In genomic region chr2:99141110-99142108, GRCh38 we compare ENCODE assay signal across 8 cellular contexts. TPM values are rescaled to one million over a fixed set of nuclear protein-coding genes. Genes with fewer than 3 reads are reported as not detected.
DNase-seq lines count a peak whose midpoint lies in the region; ATAC-seq, FAIRE-seq and TF ChIP-seq lines count a peak whose summit lies in the region.

Gene C2orf15, plus strand, starts transcription at chr2:99141707. Its CDS starts 8,852 bp downstream, at chr2:99150559.

- peak within 1 kb of the TSS; percentile 84 for H3K27ac ChIP-seq in keratinocyte (ENCODE audit: control insufficient read depth, insufficient read depth, low read length)

- H3K79me2 ChIP-seq in keratinocyte (ENCODE audit: control insufficient read depth, insufficient read depth, low read length), result no peaks in the 10 kb centered on the region

- no peaks in the 10 kb centered on the region for H3K36me3 ChIP-seq in keratinocyte (ENCODE audit: control insufficient read depth in 2 of 2, extremely low read depth in 1 of 2, insufficient read depth in 2 of 2, low read length in 2 of 2)

- no peaks in the 10 kb centered on the region for H3K9me3 ChIP-seq in keratinocyte (ENCODE audit: control insufficient read depth, low read depth, low read length)

- no peaks in the 10 kb centered on the region for H4K20me1 ChIP-seq in keratinocyte (ENCODE audit: control insufficient read depth, extremely low read depth, insufficient read depth, low read length)

- H2AFZ ChIP-seq in keratinocyte (ENCODE audit: control insufficient read depth, low read length), result peak within 1 kb of the TSS; percentile 95

- peak; percentile 72 for ATAC-seq in HG03378 (IDR thresholded peaks at IDR 0.05; ENCODE audit: unreplicated experiment)
- ATAC-seq in activated CD4-positive, CD25-positive, alpha-beta regulatory T cell treated with anti-CD3 and anti-CD28 coated beads, Interleukin-2, amount 50 U/mL, for 24 hours, result peak; percentile 88 to 92

- peak within 1 kb of the TSS; percentile 96 for H3K4me2 ChIP-seq in keratinocyte (ENCODE audit: control insufficient read depth, extremely low read depth, insufficient read depth, low read depth, low read length)

- dilution Hi-C loops in keratinocyte (cut with MboI; ENCODE audit: extremely low pct_ligation_motif_present, low sequenced_read_pairs), result no loop called here

- no peak for FAIRE-seq in keratinocyte (lab: Jason Lieb, UNC)

- no peaks in the 10 kb centered on the region for H3K9me1 ChIP-seq in keratinocyte (ENCODE audit: control insufficient read depth, extremely low read depth, insufficient read depth, low read length)

- TF ChIP-seq POLR2A in GM19193 (IDR thresholded peaks at IDR 0.05; ENCODE audit: extremely low read depth, insufficient read depth, insufficient read length), result peak; percentile 87

- H3K4me1 ChIP-seq in keratinocyte (ENCODE audit: control insufficient read depth, extremely low read depth, insufficient read depth, low read length), result peaks cover 6% of the 10 kb centered on the region

- TF ChIP-seq CTCF in AG10803 (conservative IDR thresholded peaks at IDR 0.05; ENCODE audit: low read length) (no peak), keratinocyte (optimal IDR thresholded peaks at IDR 0.05 in 1 of 3, IDR thresholded peaks at IDR 0.05 in 1 of 3, conservative IDR thresholded peaks at IDR 0.05 in 1 of 3; ENCODE audit: extremely low read depth in 1 of 3, insufficient read depth in 2 of 3, low read length in 3 of 3) (no peak)

- peak; percentile 58 for DNase-seq in AG10803 (ENCODE audit: low read depth)
- peak; percentile 72 to 88 for DNase-seq in NCI-H446 (lab: John Stamatoyannopoulos, UW)
- DNase-seq in cerebellar cortex (ENCODE audit: low spot score), result peak; percentile 97
- peak; percentile 68 for DNase-seq in keratinocyte (ENCODE audit: low read depth, low spot score)
- peak; percentile 94 to 96 (median 95) for DNase-seq in stimulated activated CD4-positive, alpha-beta T cell treated with anti-CD3 and anti-CD28 coated beads, Interleukin-12 subunit alpha, Interleukin-12 subunit beta, amount 100 ng/mL, for 48 hours (ENCODE audit: low read depth in 2 of 3, low spot score in 1 of 3)

- H3K4me3 ChIP-seq in AG10803 (ENCODE audit: low read length), result peak within 1 kb of the TSS; percentile 84
- H3K4me3 ChIP-seq in keratinocyte (ENCODE audit: control insufficient read depth in 2 of 3, extremely low read depth in 1 of 3, insufficient read depth in 2 of 3, low read depth in 1 of 3, low read length in 3 of 3), result peak within 1 kb of the TSS; percentile 84 to 92 (median 86)

- no peaks in the 10 kb centered on the region for H3K27me3 ChIP-seq in keratinocyte (ENCODE audit: control insufficient read depth, extremely low read depth, insufficient read depth, low read length)

- H3K9ac ChIP-seq in keratinocyte (ENCODE audit: control insufficient read depth, extremely low read depth, insufficient read depth, low read length), result peak within 1 kb of the TSS; percentile 85

RNA-seq across cellular contexts. Expression of gene C2orf15, which starts in this region (rescaled TPM):
- polyA plus RNA-seq in keratinocyte, result 0.31 to 0.75 TPM (median 0.48 TPM) in 3 replicates
- 1.1 TPM for polyA plus RNA-seq in keratinocyte (2011; ENCODE audit: low read depth)
- polyA plus RNA-seq in keratinocyte (2011; cell fraction: cytosol; rRNA removed), result 0.46 and 0.51 TPM in 2 replicates
- 0.35 and 0.61 TPM in 2 replicates for polyA plus RNA-seq in keratinocyte (2011; cell fraction: nucleus; rRNA removed)
- polyA plus RNA-seq in keratinocyte (2012; ENCODE audit: low replicate concordance), result 0.49 and 0.71 TPM in 2 replicates
- polyA minus RNA-seq in keratinocyte, result 0.35 to 0.66 TPM in 2 of 3 replicates, not detected in the other
- polyA minus RNA-seq in keratinocyte (2011; cell fraction: cytosol; rRNA and poly(A)+ RNA removed), result not detected
- 0.85 TPM in 1 of 2 replicates, not detected in the other for polyA minus RNA-seq in keratinocyte (2011; cell fraction: nucleus; rRNA and poly(A)+ RNA removed)

Comparison
In these comparisons a context has a peak if more than half of its experiments do, and no peak if none do; other contexts are left out.
1. Peak in every context shown above with its lines: DNase-seq, ATAC-seq, H3K4me3 ChIP-seq and H3K27ac ChIP-seq.